30 cellular contexts compared by ENCODE assay signal in genomic region chr7:80318081-80318480, GRCh38.
"Had no signal": no experiment of that assay in that cellular context is flagged by ENCODE, and none has a peak within 500 bp of the region (broad histone marks: within the 10 kb centered on the region; RNA-seq: fewer than 3 reads in every experiment).

No MANE protein-coding gene starts in this region.

- DNase-seq: activated B cell treated with CpG ODN at 0.5 μM for 24 hours; activated CD8-positive, alpha-beta memory T cell treated with anti-CD3 and anti-CD28 coated beads, Interleukin-2, amount 10 ng/mL, durations not matched to agents 7 days and 5 days; activated CD8-positive, alpha-beta T cell treated with anti-CD3 and anti-CD28 coated beads, Interleukin-2, amount 10 ng/mL, durations not matched to agents 7 days and 5 days; activated naive CD4-positive, alpha-beta T cell; activated T-cell treated with anti-CD3 and anti-CD28 coated beads, Interleukin-2, amount 50 U/mL, for 48 hours; body of pancreas; cerebellar nuclear complex; colonic mucosa; effector memory CD8-positive, alpha-beta T cell; foreskin fibroblast; head of caudate nucleus; hippocampal formation; immature natural killer cell; left lung; lower lobe of right lung; naive B cell; nucleus accumbens; pancreas; psoas muscle; stimulated activated naive CD4-positive, alpha-beta T cell; T-helper 2 cell; tibial artery; upper lobe of right lung had no signal

- H3K27me3 ChIP-seq: body of pancreas, cardiac muscle cell, colonic mucosa, left lung, pancreas, right atrium auricular region, suprapubic skin, tibial artery, upper lobe of right lung had no signal

- H3K27me3 Mint-ChIP-seq: activated B cell treated with CpG ODN at 0.5 μM for 24 hours; activated CD8-positive, alpha-beta memory T cell treated with anti-CD3 and anti-CD28 coated beads, Interleukin-2, amount 10 ng/mL, durations not matched to agents 7 days and 5 days; effector memory CD8-positive, alpha-beta T cell; naive B cell had no signal

- H3K9me3 Mint-ChIP-seq: activated T-helper 2 cell treated with anti-CD3 and anti-CD28 coated beads, Interferon-gamma antibody, Interleukin-2, Interleukin-4, amounts not matched to agents 10 μg/mL and 5 μg/mL and 100 μg/mL, durations not matched to agents 14 hours and 24 hours and 36 hours; naive B cell; neural crest cell had no signal

- ATAC-seq: activated CD8-positive, alpha-beta memory T cell treated with anti-CD3 and anti-CD28 coated beads, Interleukin-2, amount 10 ng/mL, durations not matched to agents 7 days and 5 days; activated CD8-positive, alpha-beta T cell treated with anti-CD3 and anti-CD28 coated beads, Interleukin-2, amount 10 ng/mL, durations not matched to agents 7 days and 5 days; activated naive CD4-positive, alpha-beta T cell treated with anti-CD3 and anti-CD28 coated beads, Interleukin-2, amount 50 U/mL, for 72 hours; body of pancreas; effector memory CD8-positive, alpha-beta T cell; esophagus mucosa; left lung; lower lobe of right lung; pancreas; psoas muscle; upper lobe of right lung had no signal

- H3K4me1 Mint-ChIP-seq: activated B cell treated with CpG ODN at 0.5 μM for 24 hours; activated CD8-positive, alpha-beta memory T cell treated with anti-CD3 and anti-CD28 coated beads, Interleukin-2, amount 10 ng/mL, durations not matched to agents 7 days and 5 days; naive B cell; neural crest cell had no signal

- H3K36me3 ChIP-seq: cardiac muscle cell, colonic mucosa, left lung, lower lobe of right lung, pancreas, right atrium auricular region, suprapubic skin, tibial artery, upper lobe of right lung had no signal

- H3K9me3 ChIP-seq: body of pancreas, colonic mucosa, left lung, lower lobe of right lung, pancreas, psoas muscle, right atrium auricular region, suprapubic skin, tibial artery, upper lobe of right lung had no signal

- H3K4me3 Mint-ChIP-seq: activated B cell treated with CpG ODN at 0.5 μM for 24 hours; activated CD8-positive, alpha-beta memory T cell treated with anti-CD3 and anti-CD28 coated beads, Interleukin-2, amount 10 ng/mL, durations not matched to agents 7 days and 5 days; activated CD8-positive, alpha-beta T cell treated with anti-CD3 and anti-CD28 coated beads, Interleukin-2, amount 10 ng/mL, durations not matched to agents 7 days and 5 days; effector memory CD8-positive, alpha-beta T cell; immature natural killer cell; naive B cell; neural crest cell had no signal

- H3K36me3 Mint-ChIP-seq: activated CD8-positive, alpha-beta memory T cell treated with anti-CD3 and anti-CD28 coated beads, Interleukin-2, amount 10 ng/mL, durations not matched to agents 7 days and 5 days; activated naive CD4-positive, alpha-beta T cell treated with anti-CD3 and anti-CD28 coated beads, Interleukin-2, amount 50 U/mL, for 72 hours; naive B cell had no signal

- H3K27ac Mint-ChIP-seq: activated B cell treated with CpG ODN at 0.5 μM for 24 hours; activated CD8-positive, alpha-beta memory T cell treated with anti-CD3 and anti-CD28 coated beads, Interleukin-2, amount 10 ng/mL, durations not matched to agents 7 days and 5 days; activated CD8-positive, alpha-beta T cell treated with anti-CD3 and anti-CD28 coated beads, Interleukin-2, amount 10 ng/mL, durations not matched to agents 7 days and 5 days; activated naive CD4-positive, alpha-beta T cell treated with anti-CD3 and anti-CD28 coated beads, Interleukin-2, amount 50 U/mL, for 72 hours; activated T-helper 2 cell treated with anti-CD3 and anti-CD28 coated beads, Interferon-gamma antibody, Interleukin-2, Interleukin-4, amounts not matched to agents 10 μg/mL and 5 μg/mL and 100 μg/mL, durations not matched to agents 14 hours and 24 hours and 36 hours; effector memory CD8-positive, alpha-beta T cell; immature natural killer cell had no signal

- H3K4me1 ChIP-seq: body of pancreas, colonic mucosa, left lung, lower lobe of right lung, pancreas, psoas muscle, right atrium auricular region, suprapubic skin, tibial artery, upper lobe of right lung had no signal

- H3K27ac ChIP-seq: body of pancreas, cardiac muscle cell, colonic mucosa, left lung, lower lobe of right lung, pancreas, psoas muscle, right atrium auricular region, suprapubic skin, tibial artery, upper lobe of right lung had no signal

- H3K4me3 ChIP-seq: body of pancreas, cardiac muscle cell, colonic mucosa, left lung, lower lobe of right lung, pancreas, psoas muscle, right atrium auricular region, suprapubic skin, tibial artery, upper lobe of right lung had no signal
